In the genomic region with DNA sequence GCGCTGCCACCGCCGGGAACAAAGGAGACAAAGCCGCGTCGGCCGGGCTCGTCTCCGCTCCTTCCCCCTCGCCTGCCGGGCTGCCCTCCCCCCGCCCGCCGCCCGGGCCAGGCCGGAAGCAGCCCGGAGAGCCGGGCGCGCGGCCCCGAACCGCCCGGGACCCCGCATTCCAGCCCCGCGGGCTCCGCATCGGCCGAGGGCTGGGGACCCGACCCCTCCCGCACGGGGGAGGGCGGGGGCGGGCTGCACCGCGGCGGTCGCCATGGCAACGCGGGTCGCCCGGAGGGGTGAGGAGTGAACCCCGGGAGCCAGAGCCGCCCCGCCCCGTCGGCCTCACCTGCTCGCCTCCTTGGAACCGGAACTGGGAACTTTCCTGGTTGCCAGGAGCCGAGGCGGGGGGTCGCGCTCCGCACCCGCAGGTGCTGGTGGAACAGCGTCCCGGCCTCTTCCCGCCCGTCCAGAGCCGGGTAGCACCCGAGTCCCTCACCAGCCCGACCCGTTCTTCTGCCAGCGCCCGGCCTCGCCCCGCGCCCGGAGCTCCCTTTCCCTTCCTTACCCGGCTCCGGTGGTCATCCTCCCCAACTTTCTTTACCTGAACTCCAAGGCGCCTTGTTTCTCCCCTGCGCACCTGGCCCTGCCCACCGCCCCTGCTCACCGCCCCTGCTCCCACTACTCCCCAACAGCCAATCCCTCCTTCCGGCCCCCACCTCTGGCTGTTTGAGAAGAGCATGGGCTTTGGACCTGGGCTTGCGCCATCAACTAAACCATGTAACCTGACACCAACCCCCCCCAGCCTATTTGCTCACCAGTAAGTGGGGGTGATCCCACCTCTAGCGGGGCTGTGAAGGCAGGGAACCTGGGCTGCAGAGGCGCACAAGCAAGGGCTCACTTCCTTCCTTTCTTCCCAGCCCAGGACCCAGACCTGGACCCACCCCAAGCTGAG, we compare ENCODE assay signal across 1 cellular context.
TF ChIP-seq lines count a peak whose summit lies in the region.

A gene with protein sequence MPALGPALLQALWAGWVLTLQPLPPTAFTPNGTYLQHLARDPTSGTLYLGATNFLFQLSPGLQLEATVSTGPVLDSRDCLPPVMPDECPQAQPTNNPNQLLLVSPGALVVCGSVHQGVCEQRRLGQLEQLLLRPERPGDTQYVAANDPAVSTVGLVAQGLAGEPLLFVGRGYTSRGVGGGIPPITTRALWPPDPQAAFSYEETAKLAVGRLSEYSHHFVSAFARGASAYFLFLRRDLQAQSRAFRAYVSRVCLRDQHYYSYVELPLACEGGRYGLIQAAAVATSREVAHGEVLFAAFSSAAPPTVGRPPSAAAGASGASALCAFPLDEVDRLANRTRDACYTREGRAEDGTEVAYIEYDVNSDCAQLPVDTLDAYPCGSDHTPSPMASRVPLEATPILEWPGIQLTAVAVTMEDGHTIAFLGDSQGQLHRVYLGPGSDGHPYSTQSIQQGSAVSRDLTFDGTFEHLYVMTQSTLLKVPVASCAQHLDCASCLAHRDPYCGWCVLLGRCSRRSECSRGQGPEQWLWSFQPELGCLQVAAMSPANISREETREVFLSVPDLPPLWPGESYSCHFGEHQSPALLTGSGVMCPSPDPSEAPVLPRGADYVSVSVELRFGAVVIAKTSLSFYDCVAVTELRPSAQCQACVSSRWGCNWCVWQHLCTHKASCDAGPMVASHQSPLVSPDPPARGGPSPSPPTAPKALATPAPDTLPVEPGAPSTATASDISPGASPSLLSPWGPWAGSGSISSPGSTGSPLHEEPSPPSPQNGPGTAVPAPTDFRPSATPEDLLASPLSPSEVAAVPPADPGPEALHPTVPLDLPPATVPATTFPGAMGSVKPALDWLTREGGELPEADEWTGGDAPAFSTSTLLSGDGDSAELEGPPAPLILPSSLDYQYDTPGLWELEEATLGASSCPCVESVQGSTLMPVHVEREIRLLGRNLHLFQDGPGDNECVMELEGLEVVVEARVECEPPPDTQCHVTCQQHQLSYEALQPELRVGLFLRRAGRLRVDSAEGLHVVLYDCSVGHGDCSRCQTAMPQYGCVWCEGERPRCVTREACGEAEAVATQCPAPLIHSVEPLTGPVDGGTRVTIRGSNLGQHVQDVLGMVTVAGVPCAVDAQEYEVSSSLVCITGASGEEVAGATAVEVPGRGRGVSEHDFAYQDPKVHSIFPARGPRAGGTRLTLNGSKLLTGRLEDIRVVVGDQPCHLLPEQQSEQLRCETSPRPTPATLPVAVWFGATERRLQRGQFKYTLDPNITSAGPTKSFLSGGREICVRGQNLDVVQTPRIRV (N-terminal part only) (minus strand): TSS at position 671 of the 943 bp plus-strand sequence. CDS start 5,475 bp downstream, outside the sequence.

TF ChIP-seq in HepG2, 621 proteins besides CTCF, POLR2A, EP300 and RAD21 (continued from another document and continues in another):
- TF ChIP-seq JARID2 (CRISPR knock-in tag; IDR thresholded peaks at IDR 0.05; ENCODE audit: insufficient replicate concordance) (no peak), ZNF7 (CRISPR knock-in tag; IDR thresholded peaks at IDR 0.05) (no peak), MTF1 (CRISPR knock-in tag; IDR thresholded peaks at IDR 0.05) (no peak), ATF7-NPFF (CRISPR knock-in tag; IDR thresholded peaks at IDR 0.05; ENCODE audit: low read depth) (peak; percentile 70), ZNF788 (CRISPR knock-in tag; IDR thresholded peaks at IDR 0.05; ENCODE audit: borderline replicate concordance) (peak; percentile 97), PHF8 (CRISPR knock-in tag; IDR thresholded peaks at IDR 0.05) (peak; percentile 67), SRF (IDR thresholded peaks at IDR 0.05; ENCODE audit: low read depth, low read length) (no peak), ZNF598 (CRISPR knock-in tag; IDR thresholded peaks at IDR 0.05; ENCODE audit: borderline replicate concordance) (peak; percentile 88), MYC (CRISPR knock-in tag; IDR thresholded peaks at IDR 0.05; ENCODE audit: borderline replicate concordance) (peak; percentile 77), HMG20B (CRISPR knock-in tag; conservative IDR thresholded peaks at IDR 0.05) (peak; percentile 83; the same call in 1 of the 2 replicates), ZNF326 (CRISPR knock-in tag; IDR thresholded peaks at IDR 0.05; ENCODE audit: borderline replicate concordance) (no peak), TOE1 (CRISPR knock-in tag; IDR thresholded peaks at IDR 0.05) (peak; percentile 81; the same call in 1 of the 2 replicates), ZSCAN30 (CRISPR knock-in tag; IDR thresholded peaks at IDR 0.05) (no peak), ZNF382 (CRISPR knock-in tag; IDR thresholded peaks at IDR 0.05; ENCODE audit: borderline replicate concordance) (no peak), JDP2 (CRISPR knock-in tag; IDR thresholded peaks at IDR 0.05; ENCODE audit: borderline replicate concordance) (peak; percentile 65; the same call in 1 of the 2 replicates), ZNF180 (CRISPR knock-in tag; IDR thresholded peaks at IDR 0.05; ENCODE audit: borderline replicate concordance, low read depth) (no peak), RFXANK (CRISPR knock-in tag; IDR thresholded peaks at IDR 0.05) (no peak), NR2C2 (CRISPR knock-in tag; IDR thresholded peaks at IDR 0.05; ENCODE audit: borderline replicate concordance) (peak; percentile 88), ZNF75D (CRISPR knock-in tag; IDR thresholded peaks at IDR 0.05; ENCODE audit: borderline replicate concordance) (no peak), HES4 (CRISPR knock-in tag; IDR thresholded peaks at IDR 0.05; ENCODE audit: borderline replicate concordance) (peak; percentile 79; the same call in 1 of the 2 replicates), SATB2 (CRISPR knock-in tag; IDR thresholded peaks at IDR 0.05) (no peak), MLLT10 (CRISPR knock-in tag; IDR thresholded peaks at IDR 0.05) (no peak), KLF9 (CRISPR knock-in tag; IDR thresholded peaks at IDR 0.05; ENCODE audit: low read depth) (no peak), NCOA2 (CRISPR knock-in tag; IDR thresholded peaks at IDR 0.05) (peak; percentile 93), ZFP36 (IDR thresholded peaks at IDR 0.05; ENCODE audit: borderline replicate concordance, low read depth, low read length, partially characterized antibody) (no peak), KMT2B (CRISPR knock-in tag; IDR thresholded peaks at IDR 0.05) (peak; percentile 31; the same call in 1 of the 2 replicates), ZNF224 (CRISPR knock-in tag; IDR thresholded peaks at IDR 0.05) (peak; percentile 63; the same call in 1 of the 2 replicates), TAF1 (CRISPR knock-in tag; IDR thresholded peaks at IDR 0.05) (peak; percentile 71), KAT2B (IDR thresholded peaks at IDR 0.05; ENCODE audit: borderline replicate concordance, low read depth, low read length) (no peak)
- TF ChIP-seq, protein P1, sequence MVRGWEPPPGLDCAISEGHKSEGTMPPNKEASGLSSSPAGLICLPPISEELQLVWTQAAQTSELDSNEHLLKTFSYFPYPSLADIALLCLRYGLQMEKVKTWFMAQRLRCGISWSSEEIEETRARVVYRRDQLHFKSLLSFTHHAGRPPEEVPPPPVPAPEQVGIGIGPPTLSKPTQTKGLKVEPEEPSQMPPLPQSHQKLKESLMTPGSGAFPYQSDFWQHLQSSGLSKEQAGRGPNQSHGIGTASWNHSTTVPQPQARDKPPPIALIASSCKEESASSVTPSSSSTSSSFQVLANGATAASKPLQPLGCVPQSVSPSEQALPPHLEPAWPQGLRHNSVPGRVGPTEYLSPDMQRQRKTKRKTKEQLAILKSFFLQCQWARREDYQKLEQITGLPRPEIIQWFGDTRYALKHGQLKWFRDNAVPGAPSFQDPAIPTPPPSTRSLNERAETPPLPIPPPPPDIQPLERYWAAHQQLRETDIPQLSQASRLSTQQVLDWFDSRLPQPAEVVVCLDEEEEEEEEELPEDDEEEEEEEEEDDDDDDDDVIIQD (CRISPR knock-in tag; IDR thresholded peaks at IDR 0.05; ENCODE audit: low read depth), result peak; percentile 74; the same call in 1 of the 2 replicates
- TF ChIP-seq, protein P2, sequence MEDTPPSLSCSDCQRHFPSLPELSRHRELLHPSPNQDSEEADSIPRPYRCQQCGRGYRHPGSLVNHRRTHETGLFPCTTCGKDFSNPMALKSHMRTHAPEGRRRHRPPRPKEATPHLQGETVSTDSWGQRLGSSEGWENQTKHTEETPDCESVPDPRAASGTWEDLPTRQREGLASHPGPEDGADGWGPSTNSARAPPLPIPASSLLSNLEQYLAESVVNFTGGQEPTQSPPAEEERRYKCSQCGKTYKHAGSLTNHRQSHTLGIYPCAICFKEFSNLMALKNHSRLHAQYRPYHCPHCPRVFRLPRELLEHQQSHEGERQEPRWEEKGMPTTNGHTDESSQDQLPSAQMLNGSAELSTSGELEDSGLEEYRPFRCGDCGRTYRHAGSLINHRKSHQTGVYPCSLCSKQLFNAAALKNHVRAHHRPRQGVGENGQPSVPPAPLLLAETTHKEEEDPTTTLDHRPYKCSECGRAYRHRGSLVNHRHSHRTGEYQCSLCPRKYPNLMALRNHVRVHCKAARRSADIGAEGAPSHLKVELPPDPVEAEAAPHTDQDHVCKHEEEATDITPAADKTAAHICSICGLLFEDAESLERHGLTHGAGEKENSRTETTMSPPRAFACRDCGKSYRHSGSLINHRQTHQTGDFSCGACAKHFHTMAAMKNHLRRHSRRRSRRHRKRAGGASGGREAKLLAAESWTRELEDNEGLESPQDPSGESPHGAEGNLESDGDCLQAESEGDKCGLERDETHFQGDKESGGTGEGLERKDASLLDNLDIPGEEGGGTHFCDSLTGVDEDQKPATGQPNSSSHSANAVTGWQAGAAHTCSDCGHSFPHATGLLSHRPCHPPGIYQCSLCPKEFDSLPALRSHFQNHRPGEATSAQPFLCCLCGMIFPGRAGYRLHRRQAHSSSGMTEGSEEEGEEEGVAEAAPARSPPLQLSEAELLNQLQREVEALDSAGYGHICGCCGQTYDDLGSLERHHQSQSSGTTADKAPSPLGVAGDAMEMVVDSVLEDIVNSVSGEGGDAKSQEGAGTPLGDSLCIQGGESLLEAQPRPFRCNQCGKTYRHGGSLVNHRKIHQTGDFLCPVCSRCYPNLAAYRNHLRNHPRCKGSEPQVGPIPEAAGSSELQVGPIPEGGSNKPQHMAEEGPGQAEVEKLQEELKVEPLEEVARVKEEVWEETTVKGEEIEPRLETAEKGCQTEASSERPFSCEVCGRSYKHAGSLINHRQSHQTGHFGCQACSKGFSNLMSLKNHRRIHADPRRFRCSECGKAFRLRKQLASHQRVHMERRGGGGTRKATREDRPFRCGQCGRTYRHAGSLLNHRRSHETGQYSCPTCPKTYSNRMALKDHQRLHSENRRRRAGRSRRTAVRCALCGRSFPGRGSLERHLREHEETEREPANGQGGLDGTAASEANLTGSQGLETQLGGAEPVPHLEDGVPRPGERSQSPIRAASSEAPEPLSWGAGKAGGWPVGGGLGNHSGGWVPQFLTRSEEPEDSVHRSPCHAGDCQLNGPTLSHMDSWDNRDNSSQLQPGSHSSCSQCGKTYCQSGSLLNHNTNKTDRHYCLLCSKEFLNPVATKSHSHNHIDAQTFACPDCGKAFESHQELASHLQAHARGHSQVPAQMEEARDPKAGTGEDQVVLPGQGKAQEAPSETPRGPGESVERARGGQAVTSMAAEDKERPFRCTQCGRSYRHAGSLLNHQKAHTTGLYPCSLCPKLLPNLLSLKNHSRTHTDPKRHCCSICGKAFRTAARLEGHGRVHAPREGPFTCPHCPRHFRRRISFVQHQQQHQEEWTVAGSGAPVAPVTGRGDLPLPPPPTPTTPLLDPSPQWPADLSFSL (CRISPR knock-in tag; IDR thresholded peaks at IDR 0.05), result no peak; the same call in 1 of the 2 replicates
- TF ChIP-seq, protein P3, sequence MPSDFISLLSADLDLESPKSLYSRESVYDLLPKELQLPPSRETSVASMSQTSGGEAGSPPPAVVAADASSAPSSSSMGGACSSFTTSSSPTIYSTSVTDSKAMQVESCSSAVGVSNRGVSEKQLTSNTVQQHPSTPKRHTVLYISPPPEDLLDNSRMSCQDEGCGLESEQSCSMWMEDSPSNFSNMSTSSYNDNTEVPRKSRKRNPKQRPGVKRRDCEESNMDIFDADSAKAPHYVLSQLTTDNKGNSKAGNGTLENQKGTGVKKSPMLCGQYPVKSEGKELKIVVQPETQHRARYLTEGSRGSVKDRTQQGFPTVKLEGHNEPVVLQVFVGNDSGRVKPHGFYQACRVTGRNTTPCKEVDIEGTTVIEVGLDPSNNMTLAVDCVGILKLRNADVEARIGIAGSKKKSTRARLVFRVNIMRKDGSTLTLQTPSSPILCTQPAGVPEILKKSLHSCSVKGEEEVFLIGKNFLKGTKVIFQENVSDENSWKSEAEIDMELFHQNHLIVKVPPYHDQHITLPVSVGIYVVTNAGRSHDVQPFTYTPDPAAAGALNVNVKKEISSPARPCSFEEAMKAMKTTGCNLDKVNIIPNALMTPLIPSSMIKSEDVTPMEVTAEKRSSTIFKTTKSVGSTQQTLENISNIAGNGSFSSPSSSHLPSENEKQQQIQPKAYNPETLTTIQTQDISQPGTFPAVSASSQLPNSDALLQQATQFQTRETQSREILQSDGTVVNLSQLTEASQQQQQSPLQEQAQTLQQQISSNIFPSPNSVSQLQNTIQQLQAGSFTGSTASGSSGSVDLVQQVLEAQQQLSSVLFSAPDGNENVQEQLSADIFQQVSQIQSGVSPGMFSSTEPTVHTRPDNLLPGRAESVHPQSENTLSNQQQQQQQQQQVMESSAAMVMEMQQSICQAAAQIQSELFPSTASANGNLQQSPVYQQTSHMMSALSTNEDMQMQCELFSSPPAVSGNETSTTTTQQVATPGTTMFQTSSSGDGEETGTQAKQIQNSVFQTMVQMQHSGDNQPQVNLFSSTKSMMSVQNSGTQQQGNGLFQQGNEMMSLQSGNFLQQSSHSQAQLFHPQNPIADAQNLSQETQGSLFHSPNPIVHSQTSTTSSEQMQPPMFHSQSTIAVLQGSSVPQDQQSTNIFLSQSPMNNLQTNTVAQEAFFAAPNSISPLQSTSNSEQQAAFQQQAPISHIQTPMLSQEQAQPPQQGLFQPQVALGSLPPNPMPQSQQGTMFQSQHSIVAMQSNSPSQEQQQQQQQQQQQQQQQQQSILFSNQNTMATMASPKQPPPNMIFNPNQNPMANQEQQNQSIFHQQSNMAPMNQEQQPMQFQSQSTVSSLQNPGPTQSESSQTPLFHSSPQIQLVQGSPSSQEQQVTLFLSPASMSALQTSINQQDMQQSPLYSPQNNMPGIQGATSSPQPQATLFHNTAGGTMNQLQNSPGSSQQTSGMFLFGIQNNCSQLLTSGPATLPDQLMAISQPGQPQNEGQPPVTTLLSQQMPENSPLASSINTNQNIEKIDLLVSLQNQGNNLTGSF (CRISPR knock-in tag; IDR thresholded peaks at IDR 0.05), result no peak
- TF ChIP-seq, protein P4, sequence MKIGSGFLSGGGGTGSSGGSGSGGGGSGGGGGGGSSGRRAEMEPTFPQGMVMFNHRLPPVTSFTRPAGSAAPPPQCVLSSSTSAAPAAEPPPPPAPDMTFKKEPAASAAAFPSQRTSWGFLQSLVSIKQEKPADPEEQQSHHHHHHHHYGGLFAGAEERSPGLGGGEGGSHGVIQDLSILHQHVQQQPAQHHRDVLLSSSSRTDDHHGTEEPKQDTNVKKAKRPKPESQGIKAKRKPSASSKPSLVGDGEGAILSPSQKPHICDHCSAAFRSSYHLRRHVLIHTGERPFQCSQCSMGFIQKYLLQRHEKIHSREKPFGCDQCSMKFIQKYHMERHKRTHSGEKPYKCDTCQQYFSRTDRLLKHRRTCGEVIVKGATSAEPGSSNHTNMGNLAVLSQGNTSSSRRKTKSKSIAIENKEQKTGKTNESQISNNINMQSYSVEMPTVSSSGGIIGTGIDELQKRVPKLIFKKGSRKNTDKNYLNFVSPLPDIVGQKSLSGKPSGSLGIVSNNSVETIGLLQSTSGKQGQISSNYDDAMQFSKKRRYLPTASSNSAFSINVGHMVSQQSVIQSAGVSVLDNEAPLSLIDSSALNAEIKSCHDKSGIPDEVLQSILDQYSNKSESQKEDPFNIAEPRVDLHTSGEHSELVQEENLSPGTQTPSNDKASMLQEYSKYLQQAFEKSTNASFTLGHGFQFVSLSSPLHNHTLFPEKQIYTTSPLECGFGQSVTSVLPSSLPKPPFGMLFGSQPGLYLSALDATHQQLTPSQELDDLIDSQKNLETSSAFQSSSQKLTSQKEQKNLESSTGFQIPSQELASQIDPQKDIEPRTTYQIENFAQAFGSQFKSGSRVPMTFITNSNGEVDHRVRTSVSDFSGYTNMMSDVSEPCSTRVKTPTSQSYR (CRISPR knock-in tag; IDR thresholded peaks at IDR 0.05; ENCODE audit: borderline replicate concordance), result peak; percentile 88
